1 cellular context compared by ENCODE assay signal in the genomic region with DNA sequence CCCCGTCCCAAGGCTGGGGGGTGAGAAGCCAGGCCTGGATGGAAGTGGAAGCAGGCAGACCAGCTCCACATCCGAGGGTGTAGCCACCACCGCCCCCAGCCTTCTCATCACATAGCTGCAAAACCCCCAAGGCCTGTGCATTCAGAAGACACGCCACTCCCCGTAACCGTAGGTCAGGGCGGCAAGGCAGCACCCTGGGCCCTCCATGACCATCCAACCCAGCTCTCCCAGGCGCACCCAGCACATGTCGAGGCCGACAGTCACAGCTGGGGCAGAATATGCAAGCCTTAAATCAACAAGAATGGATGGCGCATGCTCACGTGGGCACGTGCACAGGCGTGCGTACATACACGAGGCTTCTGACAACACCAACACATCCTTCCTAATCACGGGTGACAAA.
TF ChIP-seq lines count a peak whose summit lies in the region.

No MANE protein-coding gene starts in this region.

TF ChIP-seq in GM23338, 12 proteins besides CTCF, POLR2A, EP300 and RAD21 (continued from another document):
- no peak for TF ChIP-seq EZH2 (IDR thresholded peaks at IDR 0.05; ENCODE audit: low read depth, unreplicated experiment)
- no peak for TF ChIP-seq STAT1 (IDR thresholded peaks at IDR 0.05; ENCODE audit: unreplicated experiment)
